Comparison of ENCODE assay signal across 14 cellular contexts in the genomic region with DNA sequence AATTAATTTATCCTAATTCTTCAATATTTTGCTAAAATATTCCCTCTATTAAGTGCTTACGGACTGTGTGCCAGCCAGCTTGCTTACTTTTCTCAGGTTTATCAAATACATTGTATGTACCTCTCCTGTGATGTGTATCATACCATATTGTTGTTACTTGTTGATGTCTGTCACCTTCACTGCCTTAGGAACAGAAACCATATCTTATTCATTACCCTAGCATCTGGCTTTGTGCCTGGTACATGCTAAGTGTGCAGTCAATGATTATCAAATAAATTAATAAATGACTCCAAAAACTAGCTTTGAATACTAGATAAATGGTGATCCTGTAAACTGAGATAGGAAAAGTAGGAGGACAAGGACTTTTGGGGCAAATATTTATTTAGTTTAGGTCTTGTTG. TPM values are rescaled to one million over a fixed set of nuclear protein-coding genes. Genes with fewer than 3 reads are reported as not detected.
DNase-seq lines count a peak whose midpoint lies in the region; ATAC-seq and TF ChIP-seq lines count a peak whose summit lies in the region.
"Had no signal": no experiment of that assay in that cellular context is flagged by ENCODE, and none has a peak within 500 bp of the region (broad histone marks: within the 10 kb centered on the region; RNA-seq: fewer than 3 reads in every experiment).

No MANE protein-coding gene starts in this region.

- TF ChIP-seq CTCF in CD4-positive, alpha-beta T cell (IDR thresholded peaks at IDR 0.05), result no peak

- no peak overlapping the region for H2BK5ac ChIP-seq in neuronal stem cell (ENCODE audit: low read length)

- no peak overlapping the region for H3K23ac ChIP-seq in neuronal stem cell (ENCODE audit: low read depth, low read length, poor library complexity)

- no peak overlapping the region for H2BK12ac ChIP-seq in neuronal stem cell (ENCODE audit: low read length)

- no peak overlapping the region for H3K4me2 ChIP-seq in neuronal stem cell (ENCODE audit: insufficient read depth, low read length, poor library complexity, severe bottlenecking)

- no peaks in the 10 kb centered on the region for H3K9me3 ChIP-seq in CD4-positive, alpha-beta T cell (ENCODE audit: control insufficient read depth, low read length)
- no peaks in the 10 kb centered on the region for H3K9me3 ChIP-seq in neuronal stem cell (replicated peaks in 1 of 2; ENCODE audit: control insufficient read depth in 2 of 2, insufficient read depth in 1 of 2, low read depth in 1 of 2, low read length in 2 of 2)
- H3K9me3 ChIP-seq: BE2C had no signal

- no peak overlapping the region for H2AFZ ChIP-seq in neuronal stem cell (ENCODE audit: low read length)

- no peak overlapping the region for H4K91ac ChIP-seq in neuronal stem cell (ENCODE audit: low read depth, low read length, poor library complexity)

- DNase-seq in CD4-positive, alpha-beta T cell, result no peak
- no peak for DNase-seq in activated naive CD8-positive, alpha-beta T cell treated with anti-CD3 and anti-CD28 coated beads for 36 hours
- DNase-seq in neuronal stem cell (ENCODE audit: low spot score) (no peak), dedifferentiated amniotic fluid mesenchymal stem cell (ENCODE audit: extremely low spot score) (no peak), HPDE6-E6E7 (ENCODE audit: extremely low spot score) (no peak)
- DNase-seq in stimulated activated naive CD4-positive, alpha-beta T cell (lab: John Stamatoyannopoulos, UW), result no peak
- DNase-seq: BE2C; effector memory CD4-positive, alpha-beta T cell; GDM1; retina; trophoblast cell had no signal

- no peaks in the 10 kb centered on the region for H3K9me3 Mint-ChIP-seq in CD4-positive, alpha-beta T cell
- peaks cover 3% of the 10 kb centered on the region for H3K9me3 Mint-ChIP-seq in activated naive CD8-positive, alpha-beta T cell treated with anti-CD3 and anti-CD28 coated beads for 36 hours
- H3K9me3 Mint-ChIP-seq: mesothelial cell of epicardium had no signal

- H3K36me3 Mint-ChIP-seq in CD4-positive, alpha-beta T cell (ENCODE audit: low read depth), result peaks cover 8% of the 10 kb centered on the region
- peaks cover 27% of the 10 kb centered on the region for H3K36me3 Mint-ChIP-seq in activated naive CD8-positive, alpha-beta T cell treated with anti-CD3 and anti-CD28 coated beads for 36 hours

- H3K27me3 ChIP-seq in CD4-positive, alpha-beta T cell (ENCODE audit: control insufficient read depth, insufficient read depth, low read length), result no peaks in the 10 kb centered on the region
- no peaks in the 10 kb centered on the region for H3K27me3 ChIP-seq in neuronal stem cell (ENCODE audit: control insufficient read depth in 3 of 3, insufficient read depth in 3 of 3, low read depth in 1 of 3, low read length in 3 of 3)
- H3K27me3 ChIP-seq: BE2C had no signal

- POLR2A ChIA-PET in CD4-positive, alpha-beta T cell (lab: Charles Lee), result interaction anchor here (0.6 to 1.1 kb wide), 2 partner anchors 15 to 616 kb away, joined by 3 read pairs; partner anchors contain the start of gene NEK1

- ATAC-seq in CD4-positive, alpha-beta T cell (ENCODE audit: poor library complexity), result no peak
- ATAC-seq in GM18907 (IDR thresholded peaks at IDR 0.05; ENCODE audit: unreplicated experiment), result peak; percentile 77
- peak; percentile 64 for ATAC-seq in HG03064 (IDR thresholded peaks at IDR 0.05; ENCODE audit: low read depth, unreplicated experiment)

- H2AK5ac ChIP-seq in neuronal stem cell (ENCODE audit: low read depth, low read length), result no peak overlapping the region

- H3K18ac ChIP-seq in neuronal stem cell (ENCODE audit: low read length), result no peak overlapping the region

- no peak overlapping the region for H3K4ac ChIP-seq in neuronal stem cell (ENCODE audit: low read length)

- peaks cover 65% of the 10 kb centered on the region for H3K4me1 Mint-ChIP-seq in CD4-positive, alpha-beta T cell (ENCODE audit: low read depth)
- peaks cover 39% of the 10 kb centered on the region for H3K4me1 Mint-ChIP-seq in activated naive CD8-positive, alpha-beta T cell treated with anti-CD3 and anti-CD28 coated beads for 36 hours

- peaks cover 0 to 6% of the 10 kb centered on the region in 2 donors for H3K36me3 ChIP-seq in neuronal stem cell (replicated peaks in 1 of 2; ENCODE audit: control insufficient read depth in 2 of 2, insufficient read depth in 2 of 2, low read length in 2 of 2)
- H3K36me3 ChIP-seq: BE2C had no signal

- H3K27ac ChIP-seq in CD4-positive, alpha-beta T cell (ENCODE audit: low read depth, low read length), result no peak overlapping the region
- no peak overlapping the region for H3K27ac ChIP-seq in neuronal stem cell (replicated peaks; ENCODE audit: low read length)

- H3K27me3 Mint-ChIP-seq in CD4-positive, alpha-beta T cell, result no peaks in the 10 kb centered on the region
- H3K27me3 Mint-ChIP-seq in activated naive CD8-positive, alpha-beta T cell treated with anti-CD3 and anti-CD28 coated beads for 36 hours, result no peaks in the 10 kb centered on the region

- no CpG with 5 or more reads among the region's 1 CpG for WGBS in neuronal stem cell (ENCODE audit: extremely low coverage in 2 of 2, insufficient read length in 2 of 2, insufficient replicate concordance in 1 of 2), 2 donors

- H3K4me3 ChIP-seq in neuronal stem cell (ENCODE audit: low read length in 2 of 2), result no peak overlapping the region

- peak overlapping the region; percentile 23 for H3K27ac Mint-ChIP-seq in CD4-positive, alpha-beta T cell
- H3K27ac Mint-ChIP-seq in activated naive CD8-positive, alpha-beta T cell treated with anti-CD3 and anti-CD28 coated beads for 36 hours, result peak overlapping the region; percentile 25

- H2BK120ac ChIP-seq in neuronal stem cell (ENCODE audit: low read depth, low read length), result no peak overlapping the region

- H3K4me3 Mint-ChIP-seq in CD4-positive, alpha-beta T cell, result no peak overlapping the region
- H3K4me3 Mint-ChIP-seq in activated naive CD8-positive, alpha-beta T cell treated with anti-CD3 and anti-CD28 coated beads for 36 hours, result no peak overlapping the region
- H3K4me3 Mint-ChIP-seq: mesothelial cell of epicardium had no signal

- CTCF ChIA-PET in CD4-positive, alpha-beta T cell (lab: Charles Lee), result interaction anchor here (1.6 kb wide), 1 partner anchor 14 kb away, joined by 4 read pairs; no protein-coding TSS in a partner anchor

- no peaks in the 10 kb centered on the region for H3K4me1 ChIP-seq in neuronal stem cell (ENCODE audit: control insufficient read depth in 2 of 2, insufficient read depth in 1 of 2, low read depth in 1 of 2, low read length in 2 of 2)

- no peak overlapping the region for H3K14ac ChIP-seq in neuronal stem cell (ENCODE audit: low read length)

- H2BK15ac ChIP-seq in neuronal stem cell (ENCODE audit: low read length), result no peak overlapping the region

- no peak overlapping the region for H4K8ac ChIP-seq in neuronal stem cell (ENCODE audit: low read depth, low read length)

- H3K79me1 ChIP-seq in neuronal stem cell (ENCODE audit: low read depth, low read length), result no peaks in the 10 kb centered on the region

- H3K9ac ChIP-seq in neuronal stem cell (ENCODE audit: low read depth, low read length, poor library complexity), result no peak overlapping the region

- intact Hi-C loops in CD4-positive, alpha-beta T cell (cut with DNase I, micrococcal nuclease), result loop anchor here in 1 of 2 experiments (5.0 kb wide), 1 partner anchor 40 kb away; no protein-coding TSS in a partner anchor

RNA-seq across cellular contexts. Expression of gene CLCN3, which starts 6.9 kb away (rescaled TPM):
- 1 to 10 TPM; 9.0 to 9.2 TPM for total RNA-seq in CD4-positive, alpha-beta T cell
- 10 to 100 TPM; 18.5 to 20.8 TPM for total RNA-seq in activated naive CD8-positive, alpha-beta T cell treated with anti-CD3 and anti-CD28 coated beads for 36 hours
- polyA plus RNA-seq in neuronal stem cell (2013, experiment 1 of 2), result 22.6 TPM
- polyA plus RNA-seq in neuronal stem cell (2013, experiment 2 of 2), result 20.7 TPM

RNA-seq across cellular contexts. Expression of gene NEK1, which starts 14.9 kb away (rescaled TPM):
- 10 to 100 TPM in 1 of 2 experiments, 1 to 10 TPM in 1; 9.5 to 10.2 TPM for total RNA-seq in CD4-positive, alpha-beta T cell
- 10 to 100 TPM; 12.1 to 13.1 TPM for total RNA-seq in activated naive CD8-positive, alpha-beta T cell treated with anti-CD3 and anti-CD28 coated beads for 36 hours
- 10.4 TPM for polyA plus RNA-seq in neuronal stem cell (2013, experiment 1 of 2)
- polyA plus RNA-seq in neuronal stem cell (2013, experiment 2 of 2), result 10.0 TPM
